Comparison of ENCODE assay signal across 18 cellular contexts in the genomic region with DNA sequence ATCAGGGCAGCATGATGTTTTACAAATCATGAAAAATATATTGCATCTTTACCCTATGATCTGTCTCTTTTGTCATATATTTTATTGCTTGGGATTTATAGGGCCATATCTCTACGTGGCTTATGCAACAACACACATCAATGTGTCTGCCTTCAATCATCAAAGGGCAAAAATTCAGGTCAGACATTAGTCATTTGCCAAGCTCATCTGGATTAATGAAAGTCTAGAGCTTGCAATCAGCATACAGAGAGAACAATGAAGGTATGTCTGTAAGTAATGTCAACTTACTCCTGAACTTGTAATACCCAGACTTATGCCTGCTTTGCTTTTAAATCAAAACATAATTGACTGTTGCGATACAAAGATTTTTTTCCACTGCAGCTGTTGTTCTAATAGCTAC.
"Had no signal": no experiment of that assay in that cellular context is flagged by ENCODE, and none has a peak within 500 bp of the region (broad histone marks: within the 10 kb centered on the region; RNA-seq: fewer than 3 reads in every experiment).

No MANE protein-coding gene starts in this region.

- DNase-seq: activated CD4-positive, alpha-beta T cell treated with anti-CD3 and anti-CD28 coated beads for 4 hours; activated CD8-positive, alpha-beta memory T cell treated with anti-CD3 and anti-CD28 coated beads, Interleukin-2, amount 50 U/mL, for 48 hours; activated CD8-positive, alpha-beta T cell treated with anti-CD3 and anti-CD28 coated beads for 36 hours; activated naive CD4-positive, alpha-beta T cell treated with anti-CD3 and anti-CD28 coated beads, Interleukin-2, amount 50 U/mL, for 16 hours; activated naive CD8-positive, alpha-beta T cell treated with anti-CD3 and anti-CD28 coated beads, Interleukin-2, amount 10 ng/mL, durations not matched to agents 7 days and 5 days; activated T-cell treated with anti-CD3 and anti-CD28 coated beads, Interleukin-2, amount 50 U/mL, for 1 hour; adrenal gland; anterior cingulate cortex; caudate nucleus; MM.1S; NCI-H1930; NCI-H510A; NCI-H526 treated with DMSO at 0.1 percent for 48 hours; NK-92 treated with Interleukin-12 subunit alpha and Interleukin-12 subunit beta, amount 100 ng/mL, for 24 hours; SIG-M5; T-cell; T-helper 2 cell had no signal

- H3K27me3 ChIP-seq: adrenal gland had no signal

- H3K4me1 ChIP-seq: adrenal gland had no signal

- H3K4me3 ChIP-seq: adrenal gland had no signal

- H3K27ac ChIP-seq: adrenal gland had no signal

- H3K9me3 ChIP-seq: adrenal gland had no signal

- ATAC-seq: activated CD4-positive, CD25-positive, alpha-beta regulatory T cell treated with anti-CD3 and anti-CD28 coated beads, Interleukin-2, amount 50 U/mL, for 24 hours; activated CD8-positive, alpha-beta T cell treated with anti-CD3 and anti-CD28 coated beads for 36 hours; T-cell had no signal

- H3K36me3 ChIP-seq: adrenal gland had no signal
